In the genomic region with DNA sequence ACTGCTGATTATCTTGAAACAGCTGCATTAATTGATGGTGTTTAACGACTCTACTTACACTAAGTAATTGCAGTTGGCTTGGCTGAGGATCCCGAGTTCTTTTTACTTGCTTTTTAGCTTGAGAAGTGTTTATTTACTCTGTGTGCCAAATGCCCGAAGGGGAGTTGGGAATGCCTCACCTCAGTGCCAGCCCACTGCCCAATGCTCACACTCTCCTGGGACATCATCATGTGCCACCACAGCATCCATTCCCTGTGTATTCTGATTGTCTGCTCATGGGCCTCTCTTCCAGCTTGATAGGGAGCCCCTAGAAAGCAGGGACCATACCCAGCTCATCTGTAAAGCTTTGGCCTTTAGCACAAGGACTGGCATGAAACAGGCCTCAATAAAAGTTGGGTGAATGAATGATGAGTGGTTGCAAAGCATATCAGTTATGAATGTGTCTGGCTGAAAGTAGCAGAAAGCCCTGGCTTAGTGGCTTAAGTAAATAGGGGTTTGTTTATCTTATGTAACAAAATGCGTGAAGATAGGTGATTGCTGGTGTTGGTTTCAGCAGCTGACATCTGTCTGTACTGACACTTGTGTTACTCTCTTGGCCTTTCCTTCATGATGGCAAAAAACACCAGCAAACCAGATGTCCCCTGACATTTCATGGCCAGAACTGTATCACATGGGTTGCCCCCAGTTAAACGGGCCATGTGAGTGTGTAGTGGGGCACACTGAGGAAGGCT, we compare ENCODE assay signal across 14 cellular contexts. TPM values are rescaled to one million over a fixed set of nuclear protein-coding genes. Genes with fewer than 3 reads are reported as not detected.
DNase-seq lines count a peak whose midpoint lies in the region; ATAC-seq and FAIRE-seq lines count a peak whose summit lies in the region.
"Had no signal": no experiment of that assay in that cellular context is flagged by ENCODE, and none has a peak within 500 bp of the region (broad histone marks: within the 10 kb centered on the region; RNA-seq: fewer than 3 reads in every experiment).

No MANE protein-coding gene starts in this region.

- peaks cover 36% of the 10 kb centered on the region for H3K4me1 ChIP-seq in GM23248 (ENCODE audit: insufficient read depth)
- peaks cover 11 to 58% of the 10 kb centered on the region in 2 donors for H3K4me1 ChIP-seq in naive thymus-derived CD4-positive, alpha-beta T cell (ENCODE audit: control insufficient read depth in 2 of 2, insufficient read depth in 2 of 2, low read length in 2 of 2)

- no peak overlapping the region for H3K4me3 ChIP-seq in GM23248
- H3K4me3 ChIP-seq in naive thymus-derived CD4-positive, alpha-beta T cell (ENCODE audit: low read length), result no peak overlapping the region

- peak overlapping the region in 8 of 10 donors; percentile 51 to 92 (median 72) for H3K4me3 Mint-ChIP-seq in naive thymus-derived CD4-positive, alpha-beta T cell
- H3K4me3 Mint-ChIP-seq: activated CD4-positive, alpha-beta memory T cell treated with anti-CD3 and anti-CD28 coated beads for 36 hours; activated naive CD8-positive, alpha-beta T cell treated with anti-CD3 and anti-CD28 coated beads, Interleukin-2, amount 10 ng/mL, durations not matched to agents 7 days and 5 days; memory B cell had no signal

- intact Hi-C loops in naive thymus-derived CD4-positive, alpha-beta T cell (cut with micrococcal nuclease), result loop anchor here in 1 of 2 donors (10.0 kb wide), 1 partner anchor 315 kb away; no protein-coding TSS in a partner anchor

- H4K20me1 ChIP-seq in GM23248 (ENCODE audit: insufficient read depth), result no peaks in the 10 kb centered on the region

- H3K9me3 Mint-ChIP-seq in naive thymus-derived CD4-positive, alpha-beta T cell, result no peaks in the 10 kb centered on the region
- H3K9me3 Mint-ChIP-seq: activated CD4-positive, alpha-beta memory T cell treated with anti-CD3 and anti-CD28 coated beads for 36 hours; activated naive CD8-positive, alpha-beta T cell treated with anti-CD3 and anti-CD28 coated beads, Interleukin-2, amount 10 ng/mL, durations not matched to agents 7 days and 5 days; memory B cell had no signal

- peaks cover 34% of the 10 kb centered on the region for H3F3A ChIP-seq in GM23248 (ENCODE audit: insufficient read depth)

- H3K4me2 ChIP-seq in GM23248 (ENCODE audit: unreplicated experiment), result peak overlapping the region; percentile 28

- peak overlapping the region; percentile 33 for H3K27ac ChIP-seq in GM23248
- H3K27ac ChIP-seq in naive thymus-derived CD4-positive, alpha-beta T cell (ENCODE audit: low read depth, low read length), result peak overlapping the region; percentile 66

- POLR2A ChIA-PET in naive thymus-derived CD4-positive, alpha-beta T cell (lab: Charles Lee), result interaction anchor here (0.7 to 31.2 kb wide), 6 partner anchors 8 to 72 kb away, joined by 3 to 516 read pairs (median 9); a partner anchor contains a TSS

- CTCF ChIA-PET in naive thymus-derived CD4-positive, alpha-beta T cell (lab: Charles Lee), result interaction anchor here (0.6 to 5.5 kb wide), 7 partner anchors 8 to 202 kb away, joined by 3 to 31 read pairs (median 3); a partner anchor contains a TSS

- H3K9me3 ChIP-seq in GM23248 (ENCODE audit: low read depth), result no peaks in the 10 kb centered on the region
- no peaks in the 10 kb centered on the region for H3K9me3 ChIP-seq in naive thymus-derived CD4-positive, alpha-beta T cell (ENCODE audit: control insufficient read depth in 2 of 3, low read length in 3 of 3)

- peaks cover 46 to 100% (median 90%) of the 10 kb centered on the region in 7 donors for H3K4me1 Mint-ChIP-seq in naive thymus-derived CD4-positive, alpha-beta T cell
- H3K4me1 Mint-ChIP-seq: memory B cell had no signal

- no peak for ATAC-seq in naive thymus-derived CD4-positive, alpha-beta T cell
- ATAC-seq in HG03520 (IDR thresholded peaks at IDR 0.05; ENCODE audit: unreplicated experiment), result no peak

- H3K36me3 Mint-ChIP-seq in naive thymus-derived CD4-positive, alpha-beta T cell, result peaks cover 0 to 41% (median 9%) of the 10 kb centered on the region in 5 donors
- H3K36me3 Mint-ChIP-seq: memory B cell had no signal

- H3K9ac ChIP-seq in GM23248, result no peak overlapping the region

- no peaks in the 10 kb centered on the region for H3K36me3 ChIP-seq in GM23248 (ENCODE audit: low read depth)
- no peaks in the 10 kb centered on the region for H3K36me3 ChIP-seq in naive thymus-derived CD4-positive, alpha-beta T cell (ENCODE audit: control insufficient read depth in 2 of 3, insufficient read depth in 3 of 3, low read length in 3 of 3)

- H3K79me2 ChIP-seq in GM23248 (ENCODE audit: insufficient read depth), result peaks cover 3% of the 10 kb centered on the region; the same call in 1 of the 2 replicates

- H3K27me3 Mint-ChIP-seq in naive thymus-derived CD4-positive, alpha-beta T cell, result no peaks in the 10 kb centered on the region
- H3K27me3 Mint-ChIP-seq: activated CD4-positive, alpha-beta memory T cell treated with anti-CD3 and anti-CD28 coated beads for 36 hours; activated naive CD8-positive, alpha-beta T cell treated with anti-CD3 and anti-CD28 coated beads, Interleukin-2, amount 10 ng/mL, durations not matched to agents 7 days and 5 days; memory B cell had no signal

- H2AFZ ChIP-seq in GM23248, result peak overlapping the region; percentile 36; the same call in 1 of the 2 replicates

- peak; percentile 34 for DNase-seq in NCI-H748 (lab: John Stamatoyannopoulos, UW; ENCODE audit: unreplicated experiment)
- DNase-seq in NCI-H748 treated with DMSO at 0.1 percent for 48 hours (lab: John Stamatoyannopoulos, UW), result no peak
- no peak for DNase-seq in GM23248
- peak; percentile 41 to 83 for DNase-seq in NCI-H446 (lab: John Stamatoyannopoulos, UW)
- no peak for DNase-seq in naive thymus-derived CD4-positive, alpha-beta T cell
- DNase-seq in NCI-H1048 (lab: John Stamatoyannopoulos, UW), result no peak
- DNase-seq in urothelium cell line (ENCODE audit: low spot score), result no peak
- DNase-seq: ACHN; activated CD4-positive, alpha-beta memory T cell treated with anti-CD3 and anti-CD28 coated beads for 36 hours; activated naive CD8-positive, alpha-beta T cell treated with anti-CD3 and anti-CD28 coated beads, Interleukin-2, amount 10 ng/mL, durations not matched to agents 7 days and 5 days; cortex of kidney; NCI-H187 had no signal

- WGBS in GM23248 (ENCODE audit: low coverage in 1 of 2, low lambda C conversion rate in 2 of 2, missing lambda C conversion rate in 2 of 2), 2 experiments, result 54 to 55% methylated on average over 5 of the region's 5 CpGs

- no peaks in the 10 kb centered on the region for H3K27me3 ChIP-seq in GM23248 (replicated peaks; ENCODE audit: insufficient read depth)
- H3K27me3 ChIP-seq in naive thymus-derived CD4-positive, alpha-beta T cell (ENCODE audit: control insufficient read depth in 2 of 2, insufficient read depth in 2 of 2, low read length in 2 of 2), result no peaks in the 10 kb centered on the region

- H3K9me2 ChIP-seq in GM23248 (ENCODE audit: insufficient read depth), result no peaks in the 10 kb centered on the region

- in situ Hi-C loops in GM23248 (cut with MboI), result no loop called here

- no peak for FAIRE-seq in urothelium cell line (lab: Jason Lieb, UNC)

- peak overlapping the region; percentile 38 to 93 (median 90) for H3K27ac Mint-ChIP-seq in naive thymus-derived CD4-positive, alpha-beta T cell
- H3K27ac Mint-ChIP-seq: activated CD4-positive, alpha-beta memory T cell treated with anti-CD3 and anti-CD28 coated beads for 36 hours; activated naive CD8-positive, alpha-beta T cell treated with anti-CD3 and anti-CD28 coated beads, Interleukin-2, amount 10 ng/mL, durations not matched to agents 7 days and 5 days; memory B cell had no signal

RNA-seq across cellular contexts. Expression of a gene that starts 8.1 kb away (rescaled TPM):
- total RNA-seq in GM23248 (2014; rRNA removed; shearing (Covaris generic)), result 12.5 and 15.8 TPM in 2 replicates
- 18.7 and 19.7 TPM in 2 replicates for polyA plus RNA-seq in GM23248 (2016; fragmentation: Nextera tagmentation; extraction: Ambion mirVana)
- total RNA-seq in naive thymus-derived CD4-positive, alpha-beta T cell, result 10 to 100 TPM; 18.6 to 40.9 (median 23.2) TPM
- polyA plus RNA-seq in naive thymus-derived CD4-positive, alpha-beta T cell, result 10 to 100 TPM; 15.8 to 32.0 TPM

Comparison
In these comparisons a context has a peak if more than half of its experiments do, and no peak if none do; other contexts are left out.
1. DNase-seq: peak in NCI-H748 (single experiment) and NCI-H446 (2 of 2); none in NCI-H748 treated with DMSO at 0.1 percent for 48 hours (single experiment), GM23248 (single experiment), naive thymus-derived CD4-positive, alpha-beta T cell (0 of 9), NCI-H1048 (single experiment) and urothelium cell line (single experiment).